Comparison of ENCODE assay signal across 17 cellular contexts in the genomic region with DNA sequence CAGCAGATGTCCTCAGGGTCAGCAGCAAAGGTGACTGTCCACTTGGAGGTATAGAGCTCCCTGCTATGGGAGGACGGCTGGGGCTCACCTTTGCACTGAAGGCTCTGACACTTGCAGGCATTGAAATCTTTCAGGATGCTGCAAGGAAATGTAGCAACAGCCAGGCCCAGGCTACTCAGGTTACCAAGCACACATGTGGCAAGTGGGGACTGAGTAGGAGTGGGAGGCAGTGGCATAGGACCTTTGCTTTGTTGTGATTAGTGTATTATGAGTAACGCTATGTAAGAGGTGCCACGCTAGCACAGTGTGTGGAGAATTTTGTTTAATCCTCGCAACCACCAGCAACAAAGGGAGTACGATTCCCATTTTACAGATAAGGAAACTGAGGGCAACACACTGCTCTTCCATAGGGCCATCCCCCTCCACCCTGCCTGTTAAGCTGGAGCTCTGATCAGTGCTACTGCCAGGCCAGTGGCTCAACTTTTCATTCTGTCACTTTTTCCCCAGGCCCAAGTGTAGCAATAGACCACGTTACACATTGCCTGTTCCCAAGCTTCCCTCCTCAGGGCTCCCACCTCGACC.
"Had no signal": no experiment of that assay in that cellular context is flagged by ENCODE, and none has a peak within 500 bp of the region (broad histone marks: within the 10 kb centered on the region; RNA-seq: fewer than 3 reads in every experiment).

No MANE protein-coding gene starts in this region.

- DNase-seq: activated CD4-positive, alpha-beta T cell treated with anti-CD3 and anti-CD28 coated beads, Interleukin-2, amount 50 U/mL, for 48 hours; activated CD4-positive, CD25-positive, alpha-beta regulatory T cell treated with anti-CD3 and anti-CD28 coated beads, Interleukin-2, amount 50 U/mL, for 72 hours; activated naive CD4-positive, alpha-beta T cell treated with anti-CD3 and anti-CD28 coated beads, Interleukin-2, amount 10 ng/mL, durations not matched to agents 7 days and 5 days; anterior cingulate cortex; colonic mucosa; gastrocnemius medialis; heart right ventricle; left ventricle myocardium inferior; mesenchymal stem cell; stimulated activated CD4-positive, alpha-beta T cell treated with anti-CD3 and anti-CD28 coated beads, Interleukin-15, amount 100 ng/mL, for 24 hours; stimulated activated CD4-positive, alpha-beta T cell treated with anti-CD3 and anti-CD28 coated beads, Interleukin-4, amount 100 ng/mL, for 24 hours; stimulated activated naive CD8-positive, alpha-beta T cell treated with anti-CD3 and anti-CD28 coated beads, Interleukin-15, amount 100 ng/mL, for 72 hours; SW 1271; thyroid gland; uterus had no signal

- ATAC-seq: heart right ventricle; stimulated activated naive CD8-positive, alpha-beta T cell treated with anti-CD3 and anti-CD28 coated beads, Interleukin-15, amount 100 ng/mL, for 72 hours had no signal

- H2AFZ ChIP-seq: parathyroid adenoma had no signal

- H3K4me3 Mint-ChIP-seq: activated naive CD4-positive, alpha-beta T cell treated with anti-CD3 and anti-CD28 coated beads, Interleukin-2, amount 10 ng/mL, durations not matched to agents 7 days and 5 days; neural crest cell; stimulated activated naive CD8-positive, alpha-beta T cell treated with anti-CD3 and anti-CD28 coated beads, Interleukin-15, amount 100 ng/mL, for 72 hours had no signal

- H3K27me3 ChIP-seq: colonic mucosa, gastrocnemius medialis, heart right ventricle, thyroid gland, uterus had no signal

- H3K36me3 ChIP-seq: uterus had no signal

- H3K4me1 Mint-ChIP-seq: neural crest cell had no signal

- H3K27me3 Mint-ChIP-seq: activated naive CD4-positive, alpha-beta T cell treated with anti-CD3 and anti-CD28 coated beads, Interleukin-2, amount 10 ng/mL, durations not matched to agents 7 days and 5 days; stimulated activated naive CD8-positive, alpha-beta T cell treated with anti-CD3 and anti-CD28 coated beads, Interleukin-15, amount 100 ng/mL, for 72 hours had no signal

- H3K4me3 ChIP-seq: colonic mucosa, gastrocnemius medialis, heart right ventricle, left ventricle myocardium inferior, thyroid gland, uterus had no signal

- H3K27ac ChIP-seq: colonic mucosa, gastrocnemius medialis, heart right ventricle, left ventricle myocardium inferior, parathyroid adenoma, thyroid gland had no signal

- H3K9me3 ChIP-seq: colonic mucosa, gastrocnemius medialis, heart right ventricle, left ventricle myocardium inferior, thyroid gland, uterus had no signal

- H3K27ac Mint-ChIP-seq: activated naive CD4-positive, alpha-beta T cell treated with anti-CD3 and anti-CD28 coated beads, Interleukin-2, amount 10 ng/mL, durations not matched to agents 7 days and 5 days had no signal

- H3K4me1 ChIP-seq: gastrocnemius medialis, left ventricle myocardium inferior, parathyroid adenoma, thyroid gland, uterus had no signal

- H3K9ac ChIP-seq: parathyroid adenoma had no signal

- H3K9me3 Mint-ChIP-seq: activated naive CD4-positive, alpha-beta T cell treated with anti-CD3 and anti-CD28 coated beads, Interleukin-2, amount 10 ng/mL, durations not matched to agents 7 days and 5 days; neural crest cell; stimulated activated naive CD8-positive, alpha-beta T cell treated with anti-CD3 and anti-CD28 coated beads, Interleukin-15, amount 100 ng/mL, for 72 hours had no signal
